In the genomic region with DNA sequence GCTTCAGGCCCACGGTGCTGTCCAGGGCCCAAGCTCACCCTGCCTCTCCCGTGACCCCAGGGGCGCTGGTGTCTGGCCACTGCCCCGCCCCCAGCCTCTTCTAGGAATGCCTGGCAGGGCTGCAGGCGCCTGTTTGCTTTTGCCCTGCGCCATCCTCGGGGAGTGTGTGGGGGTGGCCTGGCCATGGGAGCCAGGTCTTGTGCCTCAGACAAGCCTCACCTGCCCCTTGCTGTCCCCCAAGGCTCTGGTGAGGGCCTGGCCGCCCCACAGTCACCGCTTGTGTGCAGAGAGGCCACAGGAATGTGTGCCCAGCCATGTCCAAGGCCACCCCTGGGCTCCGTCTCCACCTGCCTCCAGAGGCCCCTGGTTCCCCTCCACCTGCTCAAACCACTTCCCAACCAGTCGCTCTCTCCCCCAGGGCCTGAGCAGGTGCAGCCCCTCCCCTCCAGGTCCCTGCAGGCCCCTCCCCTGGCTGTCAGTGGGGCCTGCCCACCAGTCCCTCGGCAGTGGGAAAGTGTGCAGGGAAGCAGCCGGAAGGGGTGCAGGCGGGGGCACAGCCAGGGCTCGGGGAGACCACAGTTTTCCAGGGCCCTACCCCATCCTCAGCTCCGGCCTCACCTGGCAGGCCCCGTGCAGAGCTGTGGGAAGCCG, we compare ENCODE assay signal across 20 cellular contexts. TPM values are rescaled to one million over a fixed set of nuclear protein-coding genes. Genes with fewer than 3 reads are reported as not detected.
DNase-seq lines count a peak whose midpoint lies in the region; ATAC-seq, FAIRE-seq and TF ChIP-seq lines count a peak whose summit lies in the region.
"Had no signal": no experiment of that assay in that cellular context is flagged by ENCODE, and none has a peak within 500 bp of the region (broad histone marks: within the 10 kb centered on the region; RNA-seq: fewer than 3 reads in every experiment).

No MANE protein-coding gene starts in this region.

- no peaks in the 10 kb centered on the region for H3K4me1 Mint-ChIP-seq in CD14-positive monocyte
- H3K4me1 Mint-ChIP-seq: brain; neural crest cell; stimulated activated memory B cell treated with anti-CD40 and anti-IgM and Interleukin-4, amounts not matched to agents 10 μg/mL and 1 μg/mL and 100 μg/mL, for 72 hours; T-cell had no signal

- H3K27ac Mint-ChIP-seq in CD14-positive monocyte, result no peak overlapping the region
- H3K27ac Mint-ChIP-seq: brain; stimulated activated memory B cell treated with anti-CD40 and anti-IgM and Interleukin-4, amounts not matched to agents 10 μg/mL and 1 μg/mL and 100 μg/mL, for 72 hours; T-cell had no signal

- H3K36me3 Mint-ChIP-seq in CD14-positive monocyte, result peaks cover 2 to 13% of the 10 kb centered on the region in 2 donors

- H3K4me3 ChIP-seq in colonic mucosa, result no peak overlapping the region
- H3K4me3 ChIP-seq: BLaER1 treated with 17β-estradiol and CSF1 and Interleukin-3, amounts not matched to agents 10 nM and 100 nM; GM12878 had no signal

- H3K27me3 Mint-ChIP-seq in CD14-positive monocyte (ENCODE audit: low read depth in 3 of 3), result peaks cover 0 to 2% (median 0%) of the 10 kb centered on the region in 3 donors
- H3K27me3 Mint-ChIP-seq: brain; stimulated activated memory B cell treated with anti-CD40 and anti-IgM and Interleukin-4, amounts not matched to agents 10 μg/mL and 1 μg/mL and 100 μg/mL, for 72 hours; T-cell had no signal

- H3K27me3 ChIP-seq in colonic mucosa, result no peaks in the 10 kb centered on the region
- H3K27me3 ChIP-seq: BLaER1 treated with 17β-estradiol and CSF1 and Interleukin-3, amounts not matched to agents 10 nM and 100 nM had no signal

- FAIRE-seq in GM12892 (lab: Jason Lieb, UNC), result no peak
- FAIRE-seq: GM12878, urothelium cell line had no signal

- ATAC-seq in GM21390 (IDR thresholded peaks at IDR 0.05; ENCODE audit: unreplicated experiment), result no peak
- ATAC-seq: GM12878, T-cell had no signal

- H3K9ac ChIP-seq in colonic mucosa (ENCODE audit: low read depth in 2 of 2, low read length in 2 of 2), result no peak overlapping the region
- H3K9ac ChIP-seq: BLaER1 treated with 17β-estradiol and CSF1 and Interleukin-3, amounts not matched to agents 10 nM and 100 nM had no signal

- TF ChIP-seq CTCF in CD14-positive monocyte (IDR thresholded peaks at IDR 0.05), result no peak
- no peak for TF ChIP-seq CTCF in colonic mucosa (IDR thresholded peaks at IDR 0.05)
- TF ChIP-seq CTCF in GM10266 (IDR thresholded peaks at IDR 0.05; ENCODE audit: control insufficient read depth, insufficient read depth, low read depth, missing control alignments), result no peak

- no peak overlapping the region for H3K4me3 Mint-ChIP-seq in CD14-positive monocyte
- H3K4me3 Mint-ChIP-seq: brain; neural crest cell; stimulated activated memory B cell treated with anti-CD40 and anti-IgM and Interleukin-4, amounts not matched to agents 10 μg/mL and 1 μg/mL and 100 μg/mL, for 72 hours; T-cell had no signal

- H3K9me3 ChIP-seq in colonic mucosa, result no peaks in the 10 kb centered on the region

- H3K9me3 Mint-ChIP-seq in CD14-positive monocyte, result peaks cover 5 to 27% (median 21%) of the 10 kb centered on the region in 7 donors
- H3K9me3 Mint-ChIP-seq: neural crest cell had no signal

- intact Hi-C loops in CD14-positive monocyte (cut with micrococcal nuclease) (no loop called here), colonic mucosa (cut with DNase I) (no loop called here)

- DNase-seq in CD14-positive monocyte (ENCODE audit: low spot score) (peak; percentile 34), GM12892 (ENCODE audit: insufficient read length) (peak; percentile 19), colonic mucosa (peak; percentile 12), myocyte (ENCODE audit: low read depth) (peak; percentile 49), GM10266 (ENCODE audit: extremely low spot score) (no peak), OCI-M2 (lab: John Stamatoyannopoulos, UW; ENCODE audit: unreplicated experiment) (no peak)
- DNase-seq: activated CD4-positive, CD25-positive, alpha-beta regulatory T cell; activated naive CD4-positive, alpha-beta T cell treated with Interleukin-2 at 50 U/mL for 16 hours; hippocampal formation; NCI-H69; T-cell had no signal

- no peaks in the 10 kb centered on the region for H3K36me3 ChIP-seq in colonic mucosa

- H3K27ac ChIP-seq in colonic mucosa, result no peak overlapping the region
- H3K27ac ChIP-seq: BLaER1 treated with 17β-estradiol and CSF1 and Interleukin-3, amounts not matched to agents 10 nM and 100 nM; RWPE1 had no signal

- no peak for TF ChIP-seq POLR2A in GM12892 (IDR thresholded peaks at IDR 0.05; ENCODE audit: low read depth, low read length)

- no peaks in the 10 kb centered on the region for H3K4me1 ChIP-seq in colonic mucosa
- H3K4me1 ChIP-seq: BLaER1 treated with 17β-estradiol and CSF1 and Interleukin-3, amounts not matched to agents 10 nM and 100 nM had no signal

RNA-seq across cellular contexts. Expression of gene IGFALS, which starts 0.8 kb away (rescaled TPM):
- polyA plus RNA-seq in CD14-positive monocyte, result not detected
- 0.13 TPM for polyA plus RNA-seq in GM12892 (2012; ENCODE audit: missing spikeins)
- total RNA-seq in colonic mucosa, result 1 to 10 TPM; 5.7 to 7.0 TPM
- total RNA-seq in myocyte, result not detected in 2 replicates
- 0.08 TPM for polyA plus RNA-seq in myocyte (2012)
- total RNA-seq: fibroblast of lung had no signal
- polyA plus RNA-seq: fibroblast of lung had no signal

RNA-seq across cellular contexts. Expression of gene NUBP2, which starts 11.6 kb away (rescaled TPM):
- polyA plus RNA-seq in CD14-positive monocyte, result 10 to 100 TPM; 57.9 to 69.5 TPM
- polyA plus RNA-seq in GM12892 (2012; ENCODE audit: missing spikeins), result 11.7 TPM
- total RNA-seq in colonic mucosa (10 to 100 TPM; 30.0 to 72.8 TPM), myocyte (114 and 157 TPM in 2 replicates)
- polyA plus RNA-seq in myocyte (2012), result 52.1 TPM

RNA-seq across cellular contexts. Expression of gene SPSB3, which starts 12.0 kb away (rescaled TPM):
- 10 to 100 TPM; 36.8 to 40.2 TPM for polyA plus RNA-seq in CD14-positive monocyte
- 5.2 TPM for polyA plus RNA-seq in GM12892 (2012; ENCODE audit: missing spikeins)
- total RNA-seq in colonic mucosa (10 to 100 TPM; 32.7 to 35.9 TPM), myocyte (27.0 and 39.6 TPM in 2 replicates)
- 31.1 TPM for polyA plus RNA-seq in myocyte (2012)

RNA-seq across cellular contexts. Expression of gene MRPS34, which starts 21.4 kb away (rescaled TPM):
- polyA plus RNA-seq in CD14-positive monocyte, result 100 to 1,000 TPM; 109 to 137 TPM
- 58.1 TPM for polyA plus RNA-seq in GM12892 (2012; ENCODE audit: missing spikeins)
- total RNA-seq in colonic mucosa (100 to 1,000 TPM; 106 to 227 TPM), myocyte (152 TPM in 2 replicates)
- 113 TPM for polyA plus RNA-seq in myocyte (2012)

RNA-seq across cellular contexts. Expression of gene EME2, which starts 21.7 kb away (rescaled TPM):
- polyA plus RNA-seq in CD14-positive monocyte, result under 1 TPM; 0.26 to 0.48 TPM
- polyA plus RNA-seq in GM12892 (2012; ENCODE audit: missing spikeins), result 6.3 TPM
- total RNA-seq in colonic mucosa (10 to 100 TPM; 16.7 to 30.6 TPM), myocyte (15.0 and 17.2 TPM in 2 replicates)
- 8.7 TPM for polyA plus RNA-seq in myocyte (2012)

Comparison
In these comparisons a context has a peak if more than half of its experiments do, and no peak if none do; other contexts are left out.
1. DNase-seq: peak in CD14-positive monocyte (single experiment), GM12892 (single experiment), colonic mucosa (single experiment) and myocyte (single experiment); none in GM10266 (single experiment) and OCI-M2 (single experiment).